In the genomic region with DNA sequence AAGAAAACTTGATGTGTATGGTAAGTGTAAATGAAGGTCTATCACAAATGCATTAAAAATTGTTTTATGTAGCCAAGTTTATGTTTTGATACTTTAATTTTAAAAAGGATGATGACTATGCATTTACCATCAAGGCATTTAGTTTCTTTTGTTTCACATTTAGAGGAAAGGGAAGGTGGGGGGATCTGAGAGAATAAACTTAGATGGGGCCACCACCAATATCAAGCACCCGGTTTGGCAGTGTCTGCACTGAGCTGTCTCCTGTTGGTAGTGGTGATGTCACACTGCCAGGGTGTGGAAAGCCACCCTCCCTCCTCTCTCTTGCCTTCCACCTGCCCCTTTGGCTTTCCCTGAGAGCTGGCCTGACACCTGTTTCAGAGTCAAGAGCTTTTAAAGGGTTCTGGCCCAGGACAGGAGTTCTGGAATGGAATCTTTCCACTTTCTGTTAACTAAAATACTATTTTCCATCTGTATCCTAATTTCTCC, we compare ENCODE assay signal across 17 cellular contexts. TPM values are rescaled to one million over a fixed set of nuclear protein-coding genes. Genes with fewer than 3 reads are reported as not detected.
A peak's percentile ranks its signal among the peaks of the same experiment; 100 is the strongest.
DNase-seq lines count a peak whose midpoint lies in the region; ATAC-seq and FAIRE-seq lines count a peak whose summit lies in the region.
"Had no signal": no experiment of that assay in that cellular context is flagged by ENCODE, and none has a peak within 500 bp of the region (broad histone marks: within the 10 kb centered on the region; RNA-seq: fewer than 3 reads in every experiment).

No MANE protein-coding gene starts in this region.

- peaks cover 27% of the 10 kb centered on the region for H3K36me3 Mint-ChIP-seq in activated naive CD8-positive, alpha-beta T cell treated with anti-CD3 and anti-CD28 coated beads, Interleukin-2, amount 10 ng/mL, durations not matched to agents 7 days and 5 days
- peaks cover 49% of the 10 kb centered on the region for H3K36me3 Mint-ChIP-seq in activated naive CD8-positive, alpha-beta T cell treated with anti-CD3 and anti-CD28 coated beads for 36 hours
- H3K36me3 Mint-ChIP-seq: naive B cell had no signal

- DNase-seq in activated naive CD8-positive, alpha-beta T cell treated with anti-CD3 and anti-CD28 coated beads, Interleukin-2, amount 10 ng/mL, durations not matched to agents 7 days and 5 days = no peak
- DNase-seq in activated naive CD8-positive, alpha-beta T cell treated with anti-CD3 and anti-CD28 coated beads for 36 hours = no peak
- DNase-seq in dermis blood vessel endothelial cell (peak; percentile 48), SW480 (ENCODE audit: low spot score) (no peak), frontal cortex (ENCODE audit: low spot score in 2 of 2) (no peak)
- DNase-seq in stimulated activated naive CD8-positive, alpha-beta T cell treated with anti-CD3 and anti-CD28 coated beads, Interleukin-15, amount 100 ng/mL, for 72 hours = no peak
- DNase-seq: activated CD4-positive, alpha-beta T cell treated with anti-CD3 and anti-CD28 coated beads, Interleukin-2, amount 10 ng/mL, durations not matched to agents 7 days and 5 days; activated T-cell treated with anti-CD3 and anti-CD28 coated beads, Interleukin-2, amount 50 U/mL, for 24 hours; Calu3; naive B cell; NCI-H1105 treated with DMSO at 0.1 percent for 48 hours; NCI-H2227 treated with DMSO at 0.1 percent for 48 hours; pancreas; stimulated activated CD4-positive, alpha-beta T cell treated with anti-CD3 and anti-CD28 coated beads, Interleukin-2, amount 100 ng/mL, for 24 hours; uterus had no signal

- peaks cover 45% of the 10 kb centered on the region for H3K36me3 ChIP-seq in KOPT-K1 (ENCODE audit: insufficient read depth, low read length)
- H3K36me3 ChIP-seq: uterus had no signal

- POLR2A ChIA-PET in activated naive CD8-positive, alpha-beta T cell treated with anti-CD3 and anti-CD28 coated beads, Interleukin-2, amount 10 ng/mL, durations not matched to agents 7 days and 5 days (lab: Charles Lee) = no interaction called here

- peaks cover 8% of the 10 kb centered on the region for H3K27me3 Mint-ChIP-seq in activated naive CD8-positive, alpha-beta T cell treated with anti-CD3 and anti-CD28 coated beads, Interleukin-2, amount 10 ng/mL, durations not matched to agents 7 days and 5 days
- no peaks in the 10 kb centered on the region for H3K27me3 Mint-ChIP-seq in activated naive CD8-positive, alpha-beta T cell treated with anti-CD3 and anti-CD28 coated beads for 36 hours
- H3K27me3 Mint-ChIP-seq in stimulated activated naive CD8-positive, alpha-beta T cell treated with anti-CD3 and anti-CD28 coated beads, Interleukin-15, amount 100 ng/mL, for 72 hours = peaks cover 8% of the 10 kb centered on the region

- H3K27ac Mint-ChIP-seq in activated naive CD8-positive, alpha-beta T cell treated with anti-CD3 and anti-CD28 coated beads, Interleukin-2, amount 10 ng/mL, durations not matched to agents 7 days and 5 days = peak overlapping the region; percentile 16
- H3K27ac Mint-ChIP-seq in activated naive CD8-positive, alpha-beta T cell treated with anti-CD3 and anti-CD28 coated beads for 36 hours = no peak overlapping the region
- no peak overlapping the region for H3K27ac Mint-ChIP-seq in stimulated activated naive CD8-positive, alpha-beta T cell treated with anti-CD3 and anti-CD28 coated beads, Interleukin-15, amount 100 ng/mL, for 72 hours
- H3K27ac Mint-ChIP-seq: activated CD4-positive, alpha-beta T cell treated with anti-CD3 and anti-CD28 coated beads, Interleukin-2, amount 10 ng/mL, durations not matched to agents 7 days and 5 days; activated T-cell treated with anti-CD3 and anti-CD28 coated beads, Interleukin-2, amount 50 U/mL, for 24 hours had no signal

- no peak for ATAC-seq in activated naive CD8-positive, alpha-beta T cell treated with anti-CD3 and anti-CD28 coated beads, Interleukin-2, amount 10 ng/mL, durations not matched to agents 7 days and 5 days (ENCODE audit: low read depth)
- peak; percentile 50 for ATAC-seq in stimulated activated naive CD8-positive, alpha-beta T cell treated with anti-CD3 and anti-CD28 coated beads, Interleukin-15, amount 100 ng/mL, for 72 hours
- ATAC-seq in HG02759 (IDR thresholded peaks at IDR 0.05; ENCODE audit: unreplicated experiment) = no peak

- H3K4me1 Mint-ChIP-seq in activated naive CD8-positive, alpha-beta T cell treated with anti-CD3 and anti-CD28 coated beads, Interleukin-2, amount 10 ng/mL, durations not matched to agents 7 days and 5 days = peaks cover 14% of the 10 kb centered on the region
- peaks cover 15% of the 10 kb centered on the region for H3K4me1 Mint-ChIP-seq in activated naive CD8-positive, alpha-beta T cell treated with anti-CD3 and anti-CD28 coated beads for 36 hours
- peaks cover 19% of the 10 kb centered on the region for H3K4me1 Mint-ChIP-seq in stimulated activated naive CD8-positive, alpha-beta T cell treated with anti-CD3 and anti-CD28 coated beads, Interleukin-15, amount 100 ng/mL, for 72 hours
- H3K4me1 Mint-ChIP-seq: naive B cell had no signal

- H3K27ac ChIP-seq in KOPT-K1 (ENCODE audit: low read depth, low read length, poor library complexity, severe bottlenecking) = peak overlapping the region; percentile 32
- H3K27ac ChIP-seq: pancreas, uterus had no signal

- no peaks in the 10 kb centered on the region for H3K9me3 Mint-ChIP-seq in activated naive CD8-positive, alpha-beta T cell treated with anti-CD3 and anti-CD28 coated beads, Interleukin-2, amount 10 ng/mL, durations not matched to agents 7 days and 5 days
- no peaks in the 10 kb centered on the region for H3K9me3 Mint-ChIP-seq in activated naive CD8-positive, alpha-beta T cell treated with anti-CD3 and anti-CD28 coated beads for 36 hours
- H3K9me3 Mint-ChIP-seq in stimulated activated naive CD8-positive, alpha-beta T cell treated with anti-CD3 and anti-CD28 coated beads, Interleukin-15, amount 100 ng/mL, for 72 hours = no peaks in the 10 kb centered on the region
- H3K9me3 Mint-ChIP-seq: activated CD4-positive, alpha-beta T cell treated with anti-CD3 and anti-CD28 coated beads, Interleukin-2, amount 10 ng/mL, durations not matched to agents 7 days and 5 days; activated T-cell treated with anti-CD3 and anti-CD28 coated beads, Interleukin-2, amount 50 U/mL, for 24 hours; naive B cell had no signal

- H3K4me3 Mint-ChIP-seq in activated naive CD8-positive, alpha-beta T cell treated with anti-CD3 and anti-CD28 coated beads, Interleukin-2, amount 10 ng/mL, durations not matched to agents 7 days and 5 days = no peak overlapping the region
- no peak overlapping the region for H3K4me3 Mint-ChIP-seq in activated naive CD8-positive, alpha-beta T cell treated with anti-CD3 and anti-CD28 coated beads for 36 hours
- H3K4me3 Mint-ChIP-seq in stimulated activated naive CD8-positive, alpha-beta T cell treated with anti-CD3 and anti-CD28 coated beads, Interleukin-15, amount 100 ng/mL, for 72 hours = no peak overlapping the region
- H3K4me3 Mint-ChIP-seq: activated CD4-positive, alpha-beta T cell treated with anti-CD3 and anti-CD28 coated beads, Interleukin-2, amount 10 ng/mL, durations not matched to agents 7 days and 5 days; activated T-cell treated with anti-CD3 and anti-CD28 coated beads, Interleukin-2, amount 50 U/mL, for 24 hours; naive B cell had no signal

- no peak for FAIRE-seq in frontal cortex (lab: Jason Lieb, UNC)
- FAIRE-seq: pancreas had no signal

- H3K9me3 ChIP-seq in KOPT-K1 (ENCODE audit: insufficient read depth, low read length, poor library complexity, severe bottlenecking) = no peaks in the 10 kb centered on the region
- H3K9me3 ChIP-seq: pancreas, uterus had no signal

RNA-seq across cellular contexts. Expression of gene ATF3, which starts 13.3 kb away (rescaled TPM):
- total RNA-seq in activated naive CD8-positive, alpha-beta T cell treated with anti-CD3 and anti-CD28 coated beads, Interleukin-2, amount 10 ng/mL, durations not matched to agents 7 days and 5 days = 10 to 100 TPM; 13.1 to 13.8 TPM
- total RNA-seq in activated naive CD8-positive, alpha-beta T cell treated with anti-CD3 and anti-CD28 coated beads for 36 hours = 10 to 100 TPM; 42.4 to 44.9 TPM
- 1.4 and 6.0 TPM in 2 replicates for total RNA-seq in dermis blood vessel endothelial cell
- total RNA-seq in frontal cortex = 1.6 TPM
